In genomic region chr20:51541189-51542032, GRCh38 we compare ENCODE assay signal across 2 cellular contexts.
TF ChIP-seq lines count a peak whose summit lies in the region.

No MANE protein-coding gene starts in this region.

TF ChIP-seq in IMR-90, 13 proteins besides CTCF, POLR2A, EP300 and RAD21:
- TF ChIP-seq ELK1 (IDR thresholded peaks at IDR 0.05; ENCODE audit: borderline replicate concordance, low read depth, low read length) (no peak), CEBPB (IDR thresholded peaks at IDR 0.05; ENCODE audit: low read depth, low read length) (no peak), MXI1 (IDR thresholded peaks at IDR 0.05; ENCODE audit: borderline replicate concordance, low read depth, low read length) (no peak), RCOR1 (IDR thresholded peaks at IDR 0.05; ENCODE audit: insufficient replicate concordance, low read length) (no peak), USF2 (IDR thresholded peaks at IDR 0.05; ENCODE audit: low read depth, low read length) (no peak)

TF ChIP-seq in HepG2, 621 proteins besides CTCF, POLR2A, EP300 and RAD21 (continued from another document and continues in another):
- TF ChIP-seq ELK4 (CRISPR knock-in tag; IDR thresholded peaks at IDR 0.05; ENCODE audit: borderline replicate concordance): no peak
- TF ChIP-seq IRF1 (CRISPR knock-in tag; IDR thresholded peaks at IDR 0.05; ENCODE audit: low read depth): no peak
- TF ChIP-seq ZNF44 (CRISPR knock-in tag; IDR thresholded peaks at IDR 0.05): no peak; the same call in 1 of the 2 replicates
- peak; percentile 77; the same call in 1 of the 2 replicates for TF ChIP-seq ZNF296 (CRISPR knock-in tag; conservative IDR thresholded peaks at IDR 0.05)
- TF ChIP-seq SMC3 (IDR thresholded peaks at IDR 0.05; ENCODE audit: low read length): no peak
- no peak for TF ChIP-seq ZSCAN31 (CRISPR knock-in tag; IDR thresholded peaks at IDR 0.05; ENCODE audit: low read depth)
- 0 out of 2 replicates have a peak, but pooled peaks have one; percentile 77 for TF ChIP-seq ZNF678 (CRISPR knock-in tag; IDR thresholded peaks at IDR 0.05)
- peak; percentile 25 for TF ChIP-seq SALL2 (CRISPR knock-in tag; IDR thresholded peaks at IDR 0.05)
- 0 out of 2 replicates have a peak, but pooled peaks have one; percentile 22 for TF ChIP-seq DZIP1 (CRISPR knock-in tag; IDR thresholded peaks at IDR 0.05)
- no peak for TF ChIP-seq PREB (CRISPR knock-in tag; IDR thresholded peaks at IDR 0.05)
- 0 out of 2 replicates have a peak, but pooled peaks have one; percentile 33 for TF ChIP-seq ZNF644 (CRISPR knock-in tag; IDR thresholded peaks at IDR 0.05; ENCODE audit: low read depth)
- TF ChIP-seq KMT2B (CRISPR knock-in tag; IDR thresholded peaks at IDR 0.05): 0 out of 2 replicates have a peak, but pooled peaks have one; percentile 29
- no peak for TF ChIP-seq ZNF10 (CRISPR knock-in tag; IDR thresholded peaks at IDR 0.05; ENCODE audit: borderline replicate concordance, low read depth)
- no peak for TF ChIP-seq PBX3 (CRISPR knock-in tag; IDR thresholded peaks at IDR 0.05; ENCODE audit: borderline replicate concordance)
- peak; percentile 59; the same call in 1 of the 2 replicates for TF ChIP-seq CHD4 (IDR thresholded peaks at IDR 0.05; ENCODE audit: borderline replicate concordance, low read length)
- TF ChIP-seq KDM2A (CRISPR knock-in tag; IDR thresholded peaks at IDR 0.05; ENCODE audit: borderline replicate concordance, low read depth): peak; percentile 11; the same call in 1 of the 2 replicates
- TF ChIP-seq TGIF2 (CRISPR knock-in tag; IDR thresholded peaks at IDR 0.05): peak; percentile 99
- TF ChIP-seq ZNF670 (CRISPR knock-in tag; IDR thresholded peaks at IDR 0.05; ENCODE audit: borderline replicate concordance): peak; percentile 52; the same call in 1 of the 2 replicates
- peak; percentile 62 for TF ChIP-seq ZMYM3 (CRISPR knock-in tag; IDR thresholded peaks at IDR 0.05)
- no peak for TF ChIP-seq RFX3 (CRISPR knock-in tag; IDR thresholded peaks at IDR 0.05)
- 0 out of 2 replicates have a peak, but pooled peaks have one; percentile 41 for TF ChIP-seq SNAPC5 (CRISPR knock-in tag; IDR thresholded peaks at IDR 0.05; ENCODE audit: borderline replicate concordance)
- no peak for TF ChIP-seq SRSF9 (IDR thresholded peaks at IDR 0.05; ENCODE audit: borderline replicate concordance, insufficient read depth, low read depth, low read length, poor library complexity, severe bottlenecking)
- TF ChIP-seq ZNF451 (CRISPR knock-in tag; IDR thresholded peaks at IDR 0.05): 0 out of 2 replicates have a peak, but pooled peaks have one; percentile 16
- TF ChIP-seq FOXJ3 (CRISPR knock-in tag; IDR thresholded peaks at IDR 0.05; ENCODE audit: borderline replicate concordance): peak; percentile 28; the same call in 1 of the 2 replicates
- no peak; the same call in 1 of the 2 replicates for TF ChIP-seq ZNF430 (CRISPR knock-in tag; IDR thresholded peaks at IDR 0.05)
- TF ChIP-seq THAP8 (CRISPR knock-in tag; IDR thresholded peaks at IDR 0.05; ENCODE audit: borderline replicate concordance): no peak
- no peak for TF ChIP-seq ZNF597 (CRISPR knock-in tag; IDR thresholded peaks at IDR 0.05)
- no peak for TF ChIP-seq ZNF33A (CRISPR knock-in tag; IDR thresholded peaks at IDR 0.05; ENCODE audit: borderline replicate concordance)
- TF ChIP-seq ZNF761 (CRISPR knock-in tag; conservative IDR thresholded peaks at IDR 0.05): 0 out of 2 replicates have a peak, but pooled peaks have one; percentile 8
- no peak for TF ChIP-seq ATF6 (CRISPR knock-in tag; conservative IDR thresholded peaks at IDR 0.05)
- peak; percentile 25; the same call in 1 of the 2 replicates for TF ChIP-seq GTF3A (CRISPR knock-in tag; conservative IDR thresholded peaks at IDR 0.05)
- TF ChIP-seq PHF20 (CRISPR knock-in tag; IDR thresholded peaks at IDR 0.05): peak; percentile 49; the same call in 1 of the 2 replicates
- TF ChIP-seq KLF12 (CRISPR knock-in tag; IDR thresholded peaks at IDR 0.05; ENCODE audit: borderline replicate concordance): no peak
- TF ChIP-seq CREM (IDR thresholded peaks at IDR 0.05): peak; percentile 30; the same call in 1 of the 2 replicates
- no peak for TF ChIP-seq CREM (CRISPR knock-in tag; IDR thresholded peaks at IDR 0.05)
- no peak for TF ChIP-seq SIN3B (IDR thresholded peaks at IDR 0.05; ENCODE audit: low read length)
- no peak for TF ChIP-seq ZNF724P (CRISPR knock-in tag; IDR thresholded peaks at IDR 0.05; ENCODE audit: borderline replicate concordance)
- TF ChIP-seq ZNF17 (CRISPR knock-in tag; IDR thresholded peaks at IDR 0.05): no peak
- 0 out of 2 replicates have a peak, but pooled peaks have one; percentile 40 for TF ChIP-seq HNRNPL (IDR thresholded peaks at IDR 0.05; ENCODE audit: low read depth, low read length)
- TF ChIP-seq HOMEZ (CRISPR knock-in tag; IDR thresholded peaks at IDR 0.05; ENCODE audit: low read depth): no peak
- peak; percentile 81 for TF ChIP-seq HMG20B (CRISPR knock-in tag; conservative IDR thresholded peaks at IDR 0.05)
- no peak for TF ChIP-seq MTF2 (CRISPR knock-in tag; IDR thresholded peaks at IDR 0.05; ENCODE audit: borderline replicate concordance)
- no peak; the same call in 1 of the 2 replicates for TF ChIP-seq NFYC (CRISPR knock-in tag; IDR thresholded peaks at IDR 0.05)
- no peak for TF ChIP-seq ZNF546 (CRISPR knock-in tag; conservative IDR thresholded peaks at IDR 0.05)
- TF ChIP-seq SRSF1 (optimal IDR thresholded peaks at IDR 0.05; ENCODE audit: low read depth, low read length): no peak
- peak; percentile 58; the same call in 1 of the 2 replicates for TF ChIP-seq GPN1 (CRISPR knock-in tag; IDR thresholded peaks at IDR 0.05; ENCODE audit: borderline replicate concordance)
- 0 out of 2 replicates have a peak, but pooled peaks have one; percentile 53 for TF ChIP-seq MTERF4 (CRISPR knock-in tag; IDR thresholded peaks at IDR 0.05)
- peak; percentile 44; the same call in 1 of the 2 replicates for TF ChIP-seq MNT (IDR thresholded peaks at IDR 0.05)
- peak; percentile 72 for TF ChIP-seq HES4 (CRISPR knock-in tag; IDR thresholded peaks at IDR 0.05; ENCODE audit: borderline replicate concordance)
